1 cellular context compared by ENCODE assay signal in the genomic region with DNA sequence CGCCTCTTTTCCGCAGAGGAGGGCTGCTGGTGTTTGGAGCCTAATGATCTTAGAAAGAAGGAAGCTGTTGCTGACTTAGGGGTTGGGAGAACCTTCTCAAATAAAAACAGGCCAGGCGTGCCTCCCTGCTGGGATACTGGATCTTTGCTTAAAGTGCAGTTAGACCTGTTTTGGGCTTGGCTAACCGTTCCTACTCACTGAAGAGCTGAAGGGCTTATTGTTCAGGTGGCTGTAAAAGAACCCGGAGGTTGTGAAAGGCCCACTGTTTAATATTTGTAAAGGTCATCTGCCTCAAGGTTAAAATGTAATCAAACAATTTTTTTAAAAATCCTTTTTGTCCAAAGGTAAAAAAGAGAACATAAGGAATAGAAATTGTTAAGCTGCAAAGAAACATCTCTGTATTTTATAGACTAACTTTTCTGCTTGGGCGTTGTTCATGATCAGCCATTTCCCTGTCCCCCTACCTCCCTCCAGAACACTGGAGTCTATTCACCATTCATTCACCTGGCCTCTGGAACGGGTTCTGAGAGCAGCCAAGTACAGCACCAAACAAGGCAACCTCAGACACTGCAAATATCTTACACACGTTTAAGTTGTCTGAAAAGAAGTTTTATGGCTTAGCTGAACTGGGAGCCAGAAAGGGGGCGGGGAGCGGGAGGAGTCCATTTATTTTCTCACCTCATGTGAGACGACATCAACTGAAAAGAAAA.
TF ChIP-seq lines count a peak whose summit lies in the region.

No MANE protein-coding gene starts in this region.

TF ChIP-seq in HepG2, 621 proteins besides CTCF, POLR2A, EP300 and RAD21 (continued from another document and continues in another):
- TF ChIP-seq, protein P1, sequence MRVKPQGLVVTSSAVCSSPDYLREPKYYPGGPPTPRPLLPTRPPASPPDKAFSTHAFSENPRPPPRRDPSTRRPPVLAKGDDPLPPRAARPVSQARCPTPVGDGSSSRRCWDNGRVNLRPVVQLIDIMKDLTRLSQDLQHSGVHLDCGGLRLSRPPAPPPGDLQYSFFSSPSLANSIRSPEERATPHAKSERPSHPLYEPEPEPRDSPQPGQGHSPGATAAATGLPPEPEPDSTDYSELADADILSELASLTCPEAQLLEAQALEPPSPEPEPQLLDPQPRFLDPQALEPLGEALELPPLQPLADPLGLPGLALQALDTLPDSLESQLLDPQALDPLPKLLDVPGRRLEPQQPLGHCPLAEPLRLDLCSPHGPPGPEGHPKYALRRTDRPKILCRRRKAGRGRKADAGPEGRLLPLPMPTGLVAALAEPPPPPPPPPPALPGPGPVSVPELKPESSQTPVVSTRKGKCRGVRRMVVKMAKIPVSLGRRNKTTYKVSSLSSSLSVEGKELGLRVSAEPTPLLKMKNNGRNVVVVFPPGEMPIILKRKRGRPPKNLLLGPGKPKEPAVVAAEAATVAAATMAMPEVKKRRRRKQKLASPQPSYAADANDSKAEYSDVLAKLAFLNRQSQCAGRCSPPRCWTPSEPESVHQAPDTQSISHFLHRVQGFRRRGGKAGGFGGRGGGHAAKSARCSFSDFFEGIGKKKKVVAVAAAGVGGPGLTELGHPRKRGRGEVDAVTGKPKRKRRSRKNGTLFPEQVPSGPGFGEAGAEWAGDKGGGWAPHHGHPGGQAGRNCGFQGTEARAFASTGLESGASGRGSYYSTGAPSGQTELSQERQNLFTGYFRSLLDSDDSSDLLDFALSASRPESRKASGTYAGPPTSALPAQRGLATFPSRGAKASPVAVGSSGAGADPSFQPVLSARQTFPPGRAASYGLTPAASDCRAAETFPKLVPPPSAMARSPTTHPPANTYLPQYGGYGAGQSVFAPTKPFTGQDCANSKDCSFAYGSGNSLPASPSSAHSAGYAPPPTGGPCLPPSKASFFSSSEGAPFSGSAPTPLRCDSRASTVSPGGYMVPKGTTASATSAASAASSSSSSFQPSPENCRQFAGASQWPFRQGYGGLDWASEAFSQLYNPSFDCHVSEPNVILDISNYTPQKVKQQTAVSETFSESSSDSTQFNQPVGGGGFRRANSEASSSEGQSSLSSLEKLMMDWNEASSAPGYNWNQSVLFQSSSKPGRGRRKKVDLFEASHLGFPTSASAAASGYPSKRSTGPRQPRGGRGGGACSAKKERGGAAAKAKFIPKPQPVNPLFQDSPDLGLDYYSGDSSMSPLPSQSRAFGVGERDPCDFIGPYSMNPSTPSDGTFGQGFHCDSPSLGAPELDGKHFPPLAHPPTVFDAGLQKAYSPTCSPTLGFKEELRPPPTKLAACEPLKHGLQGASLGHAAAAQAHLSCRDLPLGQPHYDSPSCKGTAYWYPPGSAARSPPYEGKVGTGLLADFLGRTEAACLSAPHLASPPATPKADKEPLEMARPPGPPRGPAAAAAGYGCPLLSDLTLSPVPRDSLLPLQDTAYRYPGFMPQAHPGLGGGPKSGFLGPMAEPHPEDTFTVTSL (CRISPR knock-in tag; IDR thresholded peaks at IDR 0.05; ENCODE audit: borderline replicate concordance) = no peak
- no peak for TF ChIP-seq ZBTB40 (IDR thresholded peaks at IDR 0.05)
- TF ChIP-seq ZBTB40 (CRISPR knock-in tag; IDR thresholded peaks at IDR 0.05) = no peak
- TF ChIP-seq, protein P2, sequence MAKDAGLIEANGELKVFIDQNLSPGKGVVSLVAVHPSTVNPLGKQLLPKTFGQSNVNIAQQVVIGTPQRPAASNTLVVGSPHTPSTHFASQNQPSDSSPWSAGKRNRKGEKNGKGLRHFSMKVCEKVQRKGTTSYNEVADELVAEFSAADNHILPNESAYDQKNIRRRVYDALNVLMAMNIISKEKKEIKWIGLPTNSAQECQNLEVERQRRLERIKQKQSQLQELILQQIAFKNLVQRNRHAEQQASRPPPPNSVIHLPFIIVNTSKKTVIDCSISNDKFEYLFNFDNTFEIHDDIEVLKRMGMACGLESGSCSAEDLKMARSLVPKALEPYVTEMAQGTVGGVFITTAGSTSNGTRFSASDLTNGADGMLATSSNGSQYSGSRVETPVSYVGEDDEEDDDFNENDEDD (CRISPR knock-in tag; IDR thresholded peaks at IDR 0.05; ENCODE audit: borderline replicate concordance) = no peak
- TF ChIP-seq, protein P3, sequence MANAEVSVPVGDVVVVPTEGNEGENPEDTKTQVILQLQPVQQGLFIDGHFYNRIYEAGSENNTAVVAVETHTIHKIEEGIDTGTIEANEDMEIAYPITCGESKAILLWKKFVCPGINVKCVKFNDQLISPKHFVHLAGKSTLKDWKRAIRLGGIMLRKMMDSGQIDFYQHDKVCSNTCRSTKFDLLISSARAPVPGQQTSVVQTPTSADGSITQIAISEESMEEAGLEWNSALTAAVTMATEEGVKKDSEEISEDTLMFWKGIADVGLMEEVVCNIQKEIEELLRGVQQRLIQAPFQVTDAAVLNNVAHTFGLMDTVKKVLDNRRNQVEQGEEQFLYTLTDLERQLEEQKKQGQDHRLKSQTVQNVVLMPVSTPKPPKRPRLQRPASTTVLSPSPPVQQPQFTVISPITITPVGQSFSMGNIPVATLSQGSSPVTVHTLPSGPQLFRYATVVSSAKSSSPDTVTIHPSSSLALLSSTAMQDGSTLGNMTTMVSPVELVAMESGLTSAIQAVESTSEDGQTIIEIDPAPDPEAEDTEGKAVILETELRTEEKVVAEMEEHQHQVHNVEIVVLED (CRISPR knock-in tag; IDR thresholded peaks at IDR 0.05; ENCODE audit: borderline replicate concordance) = no peak
- 0 out of 2 replicates have a peak, but pooled peaks have one; percentile 21 for TF ChIP-seq ZNF710 (CRISPR knock-in tag; IDR thresholded peaks at IDR 0.05; ENCODE audit: borderline replicate concordance)
- TF ChIP-seq ZNF484 (CRISPR knock-in tag; IDR thresholded peaks at IDR 0.05; ENCODE audit: borderline replicate concordance, low read depth) = no peak
- TF ChIP-seq CAMTA2 (CRISPR knock-in tag; IDR thresholded peaks at IDR 0.05; ENCODE audit: borderline replicate concordance) = no peak
- no peak for TF ChIP-seq REPIN1 (CRISPR knock-in tag; IDR thresholded peaks at IDR 0.05; ENCODE audit: borderline replicate concordance, low read depth)
- no peak for TF ChIP-seq ZHX2 (IDR thresholded peaks at IDR 0.05; ENCODE audit: low read depth)
- no peak for TF ChIP-seq ZHX2 (CRISPR knock-in tag; IDR thresholded peaks at IDR 0.05; ENCODE audit: borderline replicate concordance)
